Comparison of ENCODE assay signal across 8 cellular contexts in genomic region chr2:239400907-239401449, GRCh38. TPM values are rescaled to one million over a fixed set of nuclear protein-coding genes. Genes with fewer than 3 reads are reported as not detected.
A peak's percentile ranks its signal among the peaks of the same experiment; 100 is the strongest.
DNase-seq lines count a peak whose midpoint lies in the region; ATAC-seq and TF ChIP-seq lines count a peak whose summit lies in the region.

Gene HDAC4 (minus strand): TSS chr2:239401020. CDS start chr2:239352699, 48,321 bp downstream.

- no peak for TF ChIP-seq CTCF in GM06990 (IDR thresholded peaks at IDR 0.05; ENCODE audit: insufficient read depth, low read length, poor library complexity, severe bottlenecking)
- TF ChIP-seq CTCF in SU-DHL-6 (IDR thresholded peaks at IDR 0.05; ENCODE audit: insufficient read depth, low read length, poor library complexity, severe bottlenecking), result no peak
- no peak for TF ChIP-seq CTCF in suprapubic skin (IDR thresholded peaks at IDR 0.05)

- TF ChIP-seq POLR2A in suprapubic skin (IDR thresholded peaks at IDR 0.05), result no peak

- peak within 1 kb of the TSS; percentile 85 for H2AFZ ChIP-seq in SU-DHL-6 (ENCODE audit: low read depth, low read length, severe bottlenecking)

- peak within 1 kb of the TSS; percentile 89 for H3K4me3 Mint-ChIP-seq in activated naive CD8-positive, alpha-beta T cell treated with anti-CD3 and anti-CD28 coated beads for 36 hours

- peak within 1 kb of the TSS; percentile 98 for H3K27ac Mint-ChIP-seq in activated naive CD8-positive, alpha-beta T cell treated with anti-CD3 and anti-CD28 coated beads for 36 hours

- H3K36me3 Mint-ChIP-seq in activated naive CD8-positive, alpha-beta T cell treated with anti-CD3 and anti-CD28 coated beads for 36 hours, result peaks cover 14% of the 10 kb centered on the region

- H3K4me2 ChIP-seq in SU-DHL-6 (ENCODE audit: low read depth, low read length, poor library complexity, severe bottlenecking), result peak within 1 kb of the TSS; percentile 80

- DNase-seq in GM06990 (ENCODE audit: extremely low read depth, insufficient read length) (peak; percentile 99), NCI-H128 (lab: John Stamatoyannopoulos, UW; ENCODE audit: unreplicated experiment) (peak; percentile 98), glomerular visceral epithelial cell (ENCODE audit: extremely low spot score) (peak; percentile 100), occipital lobe (lab: John Stamatoyannopoulos, UW) (peak; percentile 100), suprapubic skin (ENCODE audit: low spot score in 2 of 2) (peak; percentile 99 to 100)
- DNase-seq in activated naive CD8-positive, alpha-beta T cell treated with anti-CD3 and anti-CD28 coated beads for 36 hours, result peak; percentile 99

- H3K27ac ChIP-seq in SU-DHL-6 (ENCODE audit: low read depth, low read length) (peak within 1 kb of the TSS; percentile 77), suprapubic skin (peak within 1 kb of the TSS; percentile 99)

- no peak for TF ChIP-seq EP300 in suprapubic skin (IDR thresholded peaks at IDR 0.05)

- H3K36me3 ChIP-seq in GM06990 (ENCODE audit: control insufficient read depth, insufficient read depth, low read length) (no peaks in the 10 kb centered on the region), SU-DHL-6 (ENCODE audit: low read length) (no peaks in the 10 kb centered on the region), suprapubic skin (no peaks in the 10 kb centered on the region)

- 0 out of 2 replicates have a peak, but pooled peaks cover 13% of the 10 kb centered on the region for H4K20me1 ChIP-seq in SU-DHL-6 (ENCODE audit: low read depth, low read length)

- no peaks in the 10 kb centered on the region for H3F3A ChIP-seq in SU-DHL-6 (ENCODE audit: insufficient read depth)

- peaks cover 28% of the 10 kb centered on the region for H3K4me1 ChIP-seq in suprapubic skin

- peaks cover 6% of the 10 kb centered on the region for H3K27me3 Mint-ChIP-seq in activated naive CD8-positive, alpha-beta T cell treated with anti-CD3 and anti-CD28 coated beads for 36 hours

- H3K9me3 Mint-ChIP-seq in activated naive CD8-positive, alpha-beta T cell treated with anti-CD3 and anti-CD28 coated beads for 36 hours, result no peaks in the 10 kb centered on the region

- WGBS in suprapubic skin, result no CpG with 5 or more reads among the region's 55 CpGs

- peaks cover 39% of the 10 kb centered on the region for H3K4me1 Mint-ChIP-seq in activated naive CD8-positive, alpha-beta T cell treated with anti-CD3 and anti-CD28 coated beads for 36 hours

- peak within 1 kb of the TSS; percentile 74 for H3K9ac ChIP-seq in SU-DHL-6 (ENCODE audit: low read length)

- peak; percentile 89 for ATAC-seq in HG02759 (IDR thresholded peaks at IDR 0.05; ENCODE audit: unreplicated experiment)

- no peaks in the 10 kb centered on the region for H3K9me2 ChIP-seq in SU-DHL-6 (replicated peaks; ENCODE audit: insufficient read depth, low read length)

- H3K9me3 ChIP-seq in SU-DHL-6 (ENCODE audit: insufficient read depth, low read length), result no peaks in the 10 kb centered on the region
- no peaks in the 10 kb centered on the region for H3K9me3 ChIP-seq in suprapubic skin

- no peaks in the 10 kb centered on the region for H3K27me3 ChIP-seq in GM06990 (replicated peaks; ENCODE audit: control insufficient read depth, insufficient read depth, low read length)
- no peaks in the 10 kb centered on the region for H3K27me3 ChIP-seq in SU-DHL-6 (ENCODE audit: low read length)
- no peaks in the 10 kb centered on the region for H3K27me3 ChIP-seq in suprapubic skin

- no peaks in the 10 kb centered on the region for H3K79me2 ChIP-seq in SU-DHL-6 (ENCODE audit: insufficient read depth, low read length)

- H3K4me3 ChIP-seq in GM06990 (replicated peaks; ENCODE audit: low read depth, low read length), result peak within 1 kb of the TSS; percentile 90
- peak within 1 kb of the TSS; percentile 61 for H3K4me3 ChIP-seq in SU-DHL-6 (ENCODE audit: insufficient read depth, low read length, poor library complexity, severe bottlenecking)
- H3K4me3 ChIP-seq in suprapubic skin, result peak within 1 kb of the TSS; percentile 70

RNA-seq across cellular contexts. Expression of gene HDAC4, which starts in this region (rescaled TPM):
- 10 to 100 TPM; 19.1 to 20.2 TPM for total RNA-seq in activated naive CD8-positive, alpha-beta T cell treated with anti-CD3 and anti-CD28 coated beads for 36 hours
- total RNA-seq in occipital lobe (30.9 TPM), suprapubic skin (100 to 1,000 TPM in 1 of 4 donors, 10 to 100 TPM in 3; 51.4 to 107 (median 70.8) TPM)

Comparison
In these comparisons a context has a peak if more than half of its experiments do, and no peak if none do; other contexts are left out.
1. Peak in every context shown above with its lines: DNase-seq, ATAC-seq, H3K4me3 ChIP-seq and H3K27ac ChIP-seq.